Comparison of ENCODE assay signal across 8 cellular contexts in the genomic region with DNA sequence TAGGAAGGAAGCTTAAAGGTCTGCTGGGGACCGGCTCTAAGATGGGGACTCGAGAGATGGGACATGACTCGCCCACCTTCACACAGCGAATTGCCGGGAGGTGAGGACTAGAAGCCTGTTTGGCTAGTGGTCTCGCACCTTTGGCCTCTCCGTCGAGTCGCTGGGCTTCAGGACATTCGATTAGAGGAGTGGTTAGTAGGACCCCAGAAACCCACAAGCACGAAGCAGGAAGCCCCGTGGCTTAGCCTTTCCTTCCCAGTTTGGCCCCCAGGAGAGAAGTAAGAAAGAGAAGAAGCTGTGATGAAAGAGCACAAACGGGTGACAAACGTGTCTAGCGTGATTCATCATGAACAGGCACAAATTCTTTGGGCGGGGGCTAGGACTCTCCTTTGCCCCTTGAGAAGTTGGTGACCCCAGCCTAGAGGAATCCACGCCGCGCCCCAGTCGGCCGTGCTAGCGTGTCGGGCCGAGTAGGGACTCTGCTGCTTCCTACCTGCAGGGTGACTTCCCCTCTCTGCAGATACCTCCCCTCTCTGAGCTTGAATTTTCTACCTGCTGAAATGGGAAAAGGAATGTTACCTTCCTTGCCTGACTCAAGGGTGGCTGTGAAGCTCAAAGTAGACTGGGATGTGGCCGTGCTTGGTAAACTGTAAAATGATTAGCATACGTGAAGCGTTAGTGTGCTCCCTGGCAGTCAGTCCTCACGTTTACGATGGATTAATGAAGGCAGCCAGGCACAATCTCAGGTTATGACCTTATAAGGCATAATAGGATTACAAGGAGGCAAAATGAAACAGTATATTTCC. TPM values are rescaled to one million over a fixed set of nuclear protein-coding genes. Genes with fewer than 3 reads are reported as not detected.
A peak's percentile ranks its signal among the peaks of the same experiment; 100 is the strongest.
DNase-seq lines count a peak whose midpoint lies in the region; ATAC-seq and TF ChIP-seq lines count a peak whose summit lies in the region.

No MANE protein-coding gene starts in this region.

- CTCF ChIA-PET in activated CD8-positive, alpha-beta memory T cell treated with anti-CD3 and anti-CD28 coated beads, Interleukin-2, amount 10 ng/mL, durations not matched to agents 7 days and 5 days (lab: Charles Lee): interaction anchor here (0.6 to 8.7 kb wide), 18 partner anchors 9 to 730 kb away, joined by 3 to 91 read pairs (median 4); partner anchors contain the start of gene WEE1

- peaks cover 76% of the 10 kb centered on the region for H3K27me3 Mint-ChIP-seq in activated CD8-positive, alpha-beta memory T cell treated with anti-CD3 and anti-CD28 coated beads, Interleukin-2, amount 10 ng/mL, durations not matched to agents 7 days and 5 days
- H3K27me3 Mint-ChIP-seq in nephron (ENCODE audit: low read depth): peaks cover 84% of the 10 kb centered on the region

- no peak for TF ChIP-seq CTCF in nephron (IDR thresholded peaks at IDR 0.05; ENCODE audit: unreplicated experiment in 3 of 3)

- ATAC-seq in activated CD8-positive, alpha-beta memory T cell treated with anti-CD3 and anti-CD28 coated beads, Interleukin-2, amount 10 ng/mL, durations not matched to agents 7 days and 5 days: no peak
- no peak for ATAC-seq in HG03432 (IDR thresholded peaks at IDR 0.05; ENCODE audit: unreplicated experiment)

- peaks cover 11% of the 10 kb centered on the region for H3K36me3 Mint-ChIP-seq in activated CD8-positive, alpha-beta memory T cell treated with anti-CD3 and anti-CD28 coated beads, Interleukin-2, amount 10 ng/mL, durations not matched to agents 7 days and 5 days
- H3K36me3 Mint-ChIP-seq in nephron (ENCODE audit: low read depth): no peaks in the 10 kb centered on the region

- DNase-seq in NCI-H1092 treated with DMSO at 0.1 percent for 48 hours (lab: John Stamatoyannopoulos, UW): peak; percentile 54
- no peak for DNase-seq in NCI-H1092 (lab: John Stamatoyannopoulos, UW)
- peak; percentile 50 for DNase-seq in NCI-H146 (lab: John Stamatoyannopoulos, UW)
- no peak for DNase-seq in activated CD8-positive, alpha-beta memory T cell treated with anti-CD3 and anti-CD28 coated beads, Interleukin-2, amount 10 ng/mL, durations not matched to agents 7 days and 5 days
- peak; percentile 45 for DNase-seq in fibroblast of peridontal ligament (ENCODE audit: extremely low read depth)
- no peak for DNase-seq in D341Med (ENCODE audit: low spot score)

- H3K9me3 Mint-ChIP-seq in activated CD8-positive, alpha-beta memory T cell treated with anti-CD3 and anti-CD28 coated beads, Interleukin-2, amount 10 ng/mL, durations not matched to agents 7 days and 5 days (ENCODE audit: low read depth): no peaks in the 10 kb centered on the region
- no peaks in the 10 kb centered on the region for H3K9me3 Mint-ChIP-seq in nephron

- peak overlapping the region; percentile 59 for H3K27ac Mint-ChIP-seq in activated CD8-positive, alpha-beta memory T cell treated with anti-CD3 and anti-CD28 coated beads, Interleukin-2, amount 10 ng/mL, durations not matched to agents 7 days and 5 days
- peak overlapping the region; percentile 19 to 94 (median 94) for H3K27ac Mint-ChIP-seq in nephron

- H3K4me1 Mint-ChIP-seq in activated CD8-positive, alpha-beta memory T cell treated with anti-CD3 and anti-CD28 coated beads, Interleukin-2, amount 10 ng/mL, durations not matched to agents 7 days and 5 days: peaks cover 45% of the 10 kb centered on the region
- peaks cover 43% of the 10 kb centered on the region for H3K4me1 Mint-ChIP-seq in nephron

- H3K4me3 Mint-ChIP-seq in activated CD8-positive, alpha-beta memory T cell treated with anti-CD3 and anti-CD28 coated beads, Interleukin-2, amount 10 ng/mL, durations not matched to agents 7 days and 5 days: peak overlapping the region; percentile 87
- peak overlapping the region; percentile 92 to 100 (median 95) for H3K4me3 Mint-ChIP-seq in nephron

RNA-seq across cellular contexts. Expression of gene ADM, which starts 1.1 kb away (rescaled TPM):
- total RNA-seq in activated CD8-positive, alpha-beta memory T cell treated with anti-CD3 and anti-CD28 coated beads, Interleukin-2, amount 10 ng/mL, durations not matched to agents 7 days and 5 days: 1 to 10 TPM in 1 of 2 experiments, under 1 TPM in 1; 0.54 to 3.7 TPM

RNA-seq across cellular contexts. Expression of gene SBF2, which starts 9.7 kb away (rescaled TPM):
- 1 to 10 TPM; 4.6 to 8.3 TPM for total RNA-seq in activated CD8-positive, alpha-beta memory T cell treated with anti-CD3 and anti-CD28 coated beads, Interleukin-2, amount 10 ng/mL, durations not matched to agents 7 days and 5 days

Comparison
In these comparisons a context has a peak if more than half of its experiments do, and no peak if none do; other contexts are left out.
1. DNase-seq: peak in NCI-H1092 treated with DMSO at 0.1 percent for 48 hours (single experiment), NCI-H146 (single experiment) and fibroblast of peridontal ligament (single experiment); none in NCI-H1092 (single experiment), activated CD8-positive, alpha-beta memory T cell treated with anti-CD3 and anti-CD28 coated beads, Interleukin-2, amount 10 ng/mL, durations not matched to agents 7 days and 5 days (single experiment) and D341Med (single experiment).